16 cellular contexts compared by ENCODE assay signal in genomic region chr3:184788751-184789150, GRCh38. TPM values are rescaled to one million over a fixed set of nuclear protein-coding genes. Genes with fewer than 3 reads are reported as not detected.
DNase-seq lines count a peak whose midpoint lies in the region; TF ChIP-seq lines count a peak whose summit lies in the region.
"Had no signal": no experiment of that assay in that cellular context is flagged by ENCODE, and none has a peak within 500 bp of the region (broad histone marks: within the 10 kb centered on the region; RNA-seq: fewer than 3 reads in every experiment).

No MANE protein-coding gene starts in this region.

- H3K27me3 ChIP-seq in skeletal muscle satellite cell (ENCODE audit: control insufficient read depth, insufficient read depth, low read length) = peaks cover 5% of the 10 kb centered on the region
- H3K27me3 ChIP-seq: cardiac muscle cell had no signal

- TF ChIP-seq CTCF in GM10248 (IDR thresholded peaks at IDR 0.05; ENCODE audit: control extremely low read depth, extremely low read depth, low read depth, missing control alignments) = no peak

- peaks cover 30% of the 10 kb centered on the region for H3K4me1 ChIP-seq in skeletal muscle satellite cell (ENCODE audit: control insufficient read depth, insufficient read depth, low read length)

- no peak overlapping the region for H3K4me3 ChIP-seq in skeletal muscle satellite cell (ENCODE audit: low read length)
- H3K4me3 ChIP-seq: cardiac muscle cell, SK-N-MC, thoracic aorta had no signal

- peak; percentile 51 for DNase-seq in DMS 273 (lab: John Stamatoyannopoulos, UW; ENCODE audit: unreplicated experiment)
- DNase-seq in DMS 273 treated with DMSO at 0.1 percent for 48 hours (lab: John Stamatoyannopoulos, UW) = no peak
- peak; percentile 74 for DNase-seq in NCI-H510A treated with DMSO at 0.1 percent for 48 hours (lab: John Stamatoyannopoulos, UW)
- DNase-seq in fibroblast of gingiva (ENCODE audit: low read depth) = peak; percentile 46
- DNase-seq in SHP77 (lab: John Stamatoyannopoulos, UW) = no peak
- DNase-seq in NCI-H446 (lab: John Stamatoyannopoulos, UW) = no peak
- DNase-seq in GM10248 (ENCODE audit: extremely low spot score) = no peak
- DNase-seq: activated CD4-positive, alpha-beta T cell treated with anti-CD3 and anti-CD28 coated beads, Interleukin-2, amount 50 U/mL, for 1 hour; NCI-H1417 treated with DMSO at 0.1 percent for 48 hours; NCI-H446 treated with DMSO at 0.1 percent for 48 hours; retina; stimulated activated CD4-positive, alpha-beta T cell treated with anti-CD3 and anti-CD28 coated beads, Interleukin-2, amount 100 ng/mL, for 24 hours had no signal

- H3K9ac ChIP-seq in skeletal muscle satellite cell (ENCODE audit: low read depth, low read length) = no peak overlapping the region

- H3K4me2 ChIP-seq in skeletal muscle satellite cell (ENCODE audit: low read length) = peak overlapping the region; percentile 21

- no peaks in the 10 kb centered on the region for H3K9me3 ChIP-seq in skeletal muscle satellite cell (replicated peaks; ENCODE audit: low read length)
- H3K9me3 ChIP-seq: thoracic aorta had no signal

- CTCF ChIA-PET in GM10248 (lab: Yijun Ruan, JAX) = interaction anchor here (1.0 to 5.3 kb wide), 3 partner anchors 11 to 228 kb away, joined by 3 to 26 read pairs (median 4); no protein-coding TSS in a partner anchor

- POLR2A ChIA-PET in GM10248 (lab: Yijun Ruan, JAX) = no interaction called here

- no peaks in the 10 kb centered on the region for H3K36me3 ChIP-seq in skeletal muscle satellite cell (ENCODE audit: insufficient read depth, low read length)
- H3K36me3 ChIP-seq: cardiac muscle cell, thoracic aorta had no signal

RNA-seq across cellular contexts. Expression of gene VPS8, which starts 23.2 kb away (rescaled TPM):
- 33.9 and 36.2 TPM in 2 replicates for total RNA-seq in skeletal muscle satellite cell (2012; rRNA removed)

Comparison
In these comparisons a context has a peak if more than half of its experiments do, and no peak if none do; other contexts are left out.
1. DNase-seq: peak in DMS 273 (single experiment), NCI-H510A treated with DMSO at 0.1 percent for 48 hours (single experiment) and fibroblast of gingiva (single experiment); none in DMS 273 treated with DMSO at 0.1 percent for 48 hours (single experiment), SHP77 (0 of 2), NCI-H446 (0 of 2) and GM10248 (single experiment).